Comparison of ENCODE assay signal across 8 cellular contexts in genomic region chr1:111346089-111346885, GRCh38. TPM values are rescaled to one million over a fixed set of nuclear protein-coding genes. Genes with fewer than 3 reads are reported as not detected.
A peak's percentile ranks its signal among the peaks of the same experiment; 100 is the strongest.
DNase-seq lines count a peak whose midpoint lies in the region; ATAC-seq and TF ChIP-seq lines count a peak whose summit lies in the region.

No MANE protein-coding gene starts in this region.

- intact Hi-C loops in left lung (cut with DNase I): no loop called here

- peak overlapping the region; percentile 59 for H3K4me3 ChIP-seq in AG09309 (ENCODE audit: control insufficient read depth, low read depth, low read length)
- peak overlapping the region; percentile 38 to 40 for H3K4me3 ChIP-seq in left lung

- no peaks in the 10 kb centered on the region for H3K9me3 ChIP-seq in left lung

- DNase-seq in AG09309 (ENCODE audit: low read depth) (peak; percentile 5), NCI-H446 (lab: John Stamatoyannopoulos, UW) (peak; percentile 20 to 78), dedifferentiated amniotic fluid mesenchymal stem cell (ENCODE audit: extremely low spot score) (peak; percentile 69), left lung (peak; percentile 93 to 94)
- DNase-seq in activated CD4-positive, alpha-beta T cell treated with anti-CD3 and anti-CD28 coated beads for 48 hours: peak; percentile 86
- DNase-seq in stimulated activated CD4-positive, alpha-beta T cell treated with anti-CD3 and anti-CD28 coated beads, Interleukin-2, amount 100 ng/mL, for 24 hours: peak; percentile 81 to 83

- TF ChIP-seq POLR2A in GM18951 (IDR thresholded peaks at IDR 0.05; ENCODE audit: extremely low read depth, insufficient read depth, insufficient read length): peak; percentile 46

- peaks cover 0 to 5% of the 10 kb centered on the region in 2 donors for H3K4me1 ChIP-seq in left lung

- ATAC-seq in HG03280 (IDR thresholded peaks at IDR 0.05; ENCODE audit: unreplicated experiment) (peak; percentile 95), left lung (peak; percentile 98)

- peak overlapping the region; percentile 55 to 77 for H3K27ac ChIP-seq in left lung

- H3K36me3 ChIP-seq in left lung: no peaks in the 10 kb centered on the region

- H3K27me3 ChIP-seq in left lung: peaks cover 0 to 6% of the 10 kb centered on the region in 2 donors

- TF ChIP-seq CTCF in AG09309 (IDR thresholded peaks at IDR 0.05; ENCODE audit: control insufficient read depth, insufficient read depth, low read depth, low read length, missing control alignments) (peak; percentile 15), left lung (IDR thresholded peaks at IDR 0.05) (no peak)

- in situ Hi-C loops in GM18951 (cut with MboI; ENCODE audit: low sequenced_read_pairs, unreplicated experiment): no loop called here

RNA-seq across cellular contexts. Expression of gene CHIA, which starts 55.6 kb away (rescaled TPM):
- total RNA-seq in left lung: 1 to 10 TPM; 1.5 to 2.6 TPM

Comparison
In these comparisons a context has a peak if more than half of its experiments do, and no peak if none do; other contexts are left out.
1. Peak in every context shown above with its lines: DNase-seq, ATAC-seq, H3K4me3 ChIP-seq and H3K27ac ChIP-seq.
2. DNase-seq: peak in every context shown above with its lines; median percentile 94 in left lung; 86 in activated CD4-positive, alpha-beta T cell treated with anti-CD3 and anti-CD28 coated beads for 48 hours; 82 in stimulated activated CD4-positive, alpha-beta T cell treated with anti-CD3 and anti-CD28 coated beads, Interleukin-2, amount 100 ng/mL, for 24 hours; 69 in dedifferentiated amniotic fluid mesenchymal stem cell; 49 in NCI-H446; 5 in AG09309.